ENCODE assay signal across 14 cellular contexts in genomic region chr2:17160594-17160993, GRCh38.
DNase-seq lines count a peak whose midpoint lies in the region; ATAC-seq and TF ChIP-seq lines count a peak whose summit lies in the region.
"Had no signal": no experiment of that assay in that cellular context is flagged by ENCODE, and none has a peak within 500 bp of the region (broad histone marks: within the 10 kb centered on the region; RNA-seq: fewer than 3 reads in every experiment).

No MANE protein-coding gene starts in this region.

- H3K27ac ChIP-seq in right lobe of liver, result no peak overlapping the region
- H3K27ac ChIP-seq: A549, GM23248, ovary had no signal

- in situ Hi-C loops in G401 (cut with HindIII; ENCODE audit: low sequenced_read_pairs), result no loop called here

- ATAC-seq in GM18502 (IDR thresholded peaks at IDR 0.05; ENCODE audit: poor library complexity, unreplicated experiment) (peak; percentile 93), GM19467 (IDR thresholded peaks at IDR 0.05; ENCODE audit: unreplicated experiment) (peak; percentile 91), HG02763 (IDR thresholded peaks at IDR 0.05; ENCODE audit: unreplicated experiment) (peak; percentile 88), HG03457 (IDR thresholded peaks at IDR 0.05; ENCODE audit: unreplicated experiment) (peak; percentile 75), right lobe of liver (no peak)
- ATAC-seq: A549 had no signal

- no peaks in the 10 kb centered on the region for H3K9me3 ChIP-seq in right lobe of liver
- H3K9me3 ChIP-seq: A549, ovary had no signal

- no peak for DNase-seq in stimulated activated CD4-positive, alpha-beta T cell treated with anti-CD3 and anti-CD28 coated beads, Interleukin-1b, Interleukin-23, amount 100 ng/mL, for 48 hours
- no peak for DNase-seq in G401 (ENCODE audit: low spot score)
- no peak for DNase-seq in right lobe of liver
- no peak for DNase-seq in head of caudate nucleus
- DNase-seq: activated CD4-positive, CD25-positive, alpha-beta regulatory T cell treated with anti-CD3 and anti-CD28 coated beads, Interleukin-2, amount 50 U/mL, for 72 hours; activated T-cell treated with anti-CD3 and anti-CD28 coated beads, Interleukin-2, amount 50 U/mL, for 24 hours; GM23248; NCI-H2107; ovary had no signal

- intact Hi-C loops in right lobe of liver (cut with DNase I) (no loop called here), head of caudate nucleus (cut with DNase I) (no loop called here)

- H3K36me3 ChIP-seq in right lobe of liver, result no peaks in the 10 kb centered on the region
- H3K36me3 ChIP-seq: ovary had no signal

- H3K4me1 ChIP-seq in right lobe of liver, result no peaks in the 10 kb centered on the region
- H3K4me1 ChIP-seq: A549 had no signal

- H3K27me3 ChIP-seq in right lobe of liver, result no peaks in the 10 kb centered on the region
- H3K27me3 ChIP-seq: ovary had no signal

- TF ChIP-seq CTCF in right lobe of liver (IDR thresholded peaks at IDR 0.05), result no peak

- H3K4me3 ChIP-seq in right lobe of liver, result no peak overlapping the region
- H3K4me3 ChIP-seq: A549, GM23248, ovary had no signal

- TF ChIP-seq POLR2A in right lobe of liver (IDR thresholded peaks at IDR 0.05), result no peak

- no CpG with 5 or more reads among the region's 1 CpG for WGBS in right lobe of liver (ENCODE audit: insufficient coverage, low coverage, low lambda C conversion rate, missing lambda C conversion rate)

Comparison
In these comparisons a context has a peak if more than half of its experiments do, and no peak if none do; other contexts are left out.
1. ATAC-seq: peak in GM18502 (single experiment), GM19467 (single experiment), HG02763 (single experiment) and HG03457 (single experiment); none in right lobe of liver (0 of 4).